ENCODE assay signal across 16 cellular contexts in genomic region chr4:76569695-76570094, GRCh38.
DNase-seq lines count a peak whose midpoint lies in the region; ATAC-seq and TF ChIP-seq lines count a peak whose summit lies in the region.
"Had no signal": no experiment of that assay in that cellular context is flagged by ENCODE, and none has a peak within 500 bp of the region (broad histone marks: within the 10 kb centered on the region; RNA-seq: fewer than 3 reads in every experiment).

No MANE protein-coding gene starts in this region.

- intact Hi-C loops in Calu3 (cut with micrococcal nuclease; ENCODE audit: unreplicated experiment) (no loop called here), PC-9 (cut with micrococcal nuclease; ENCODE audit: unreplicated experiment) (no loop called here)
- intact Hi-C loops in activated CD4-positive, alpha-beta T cell treated with anti-CD3 and anti-CD28 coated beads for 36 hours (cut with DNase I, micrococcal nuclease): no loop called here

- peak overlapping the region; percentile 73 for H3K27ac ChIP-seq in PC-9
- peak overlapping the region; percentile 5 for H3K27ac ChIP-seq in smooth muscle cell (ENCODE audit: low read depth)
- H3K27ac ChIP-seq: heart left ventricle had no signal

- H3K4me3 Mint-ChIP-seq in Calu3 (ENCODE audit: low read depth, unreplicated experiment): peak overlapping the region; percentile 40
- no peak overlapping the region for H3K4me3 Mint-ChIP-seq in activated CD4-positive, alpha-beta T cell treated with anti-CD3 and anti-CD28 coated beads for 36 hours
- H3K4me3 Mint-ChIP-seq in natural killer cell treated with Interleukin-12 subunit alpha and Interleukin-12 subunit beta and Interleukin-15 and Interleukin-18, amount 100 ng/mL, for 72 hours: no peak overlapping the region
- H3K4me3 Mint-ChIP-seq: immature natural killer cell; neural crest cell; stimulated activated memory B cell treated with anti-CD40 and anti-IgM and Interleukin-4, amounts not matched to agents 10 μg/mL and 1 μg/mL and 100 μg/mL, for 72 hours; T-helper 2 cell treated with Interferon-gamma antibody and Interleukin-4, amounts not matched to agents 5 μg/mL and 100 μg/mL, for 36 hours had no signal

- WGBS in smooth muscle cell (ENCODE audit: low lambda C conversion rate): 56% methylated on average over 4 of the region's 4 CpGs

- H3K4me3 ChIP-seq in PC-9 (peak overlapping the region; percentile 30; the same call in 1 of the 2 replicates), smooth muscle cell (no peak overlapping the region)
- H3K4me3 ChIP-seq: GM12878, heart left ventricle had no signal

- H3K4me1 ChIP-seq in PC-9 (replicated peaks; ENCODE audit: insufficient read depth) (peaks cover 37% of the 10 kb centered on the region), smooth muscle cell (ENCODE audit: low read depth) (peaks cover 4% of the 10 kb centered on the region)

- no peaks in the 10 kb centered on the region for H3K27me3 Mint-ChIP-seq in Calu3 (ENCODE audit: unreplicated experiment)
- H3K27me3 Mint-ChIP-seq in activated CD4-positive, alpha-beta T cell treated with anti-CD3 and anti-CD28 coated beads for 36 hours: peaks cover 5% of the 10 kb centered on the region
- peaks cover 18 to 24% of the 10 kb centered on the region in 2 donors for H3K27me3 Mint-ChIP-seq in natural killer cell treated with Interleukin-12 subunit alpha and Interleukin-12 subunit beta and Interleukin-15 and Interleukin-18, amount 100 ng/mL, for 72 hours

- no peaks in the 10 kb centered on the region for H3K36me3 Mint-ChIP-seq in Calu3 (ENCODE audit: insufficient read depth, unreplicated experiment)
- H3K36me3 Mint-ChIP-seq in activated CD4-positive, alpha-beta T cell treated with anti-CD3 and anti-CD28 coated beads for 36 hours (ENCODE audit: low read depth): no peaks in the 10 kb centered on the region
- no peaks in the 10 kb centered on the region for H3K36me3 Mint-ChIP-seq in natural killer cell treated with Interleukin-12 subunit alpha and Interleukin-12 subunit beta and Interleukin-15 and Interleukin-18, amount 100 ng/mL, for 72 hours
- H3K36me3 Mint-ChIP-seq: immature natural killer cell; stimulated activated memory B cell treated with anti-CD40 and anti-IgM and Interleukin-4, amounts not matched to agents 10 μg/mL and 1 μg/mL and 100 μg/mL, for 72 hours had no signal

- H2AFZ ChIP-seq in PC-9: no peak overlapping the region
- no peak overlapping the region for H2AFZ ChIP-seq in smooth muscle cell (ENCODE audit: low read depth)

- peak overlapping the region; percentile 68 for H3K4me2 ChIP-seq in PC-9
- no peak overlapping the region for H3K4me2 ChIP-seq in smooth muscle cell

- H3K27me3 ChIP-seq in PC-9 (ENCODE audit: insufficient read depth, low read depth): no peaks in the 10 kb centered on the region
- H3K27me3 ChIP-seq in smooth muscle cell (ENCODE audit: low read depth): no peaks in the 10 kb centered on the region
- H3K27me3 ChIP-seq: heart left ventricle had no signal

- H3K36me3 ChIP-seq in PC-9 (ENCODE audit: low read depth): no peaks in the 10 kb centered on the region
- H3K36me3 ChIP-seq in smooth muscle cell (ENCODE audit: low read depth): no peaks in the 10 kb centered on the region
- H3K36me3 ChIP-seq: heart left ventricle had no signal

- no peaks in the 10 kb centered on the region for H3K9me3 ChIP-seq in PC-9 (ENCODE audit: insufficient read depth, low read depth)
- no peaks in the 10 kb centered on the region for H3K9me3 ChIP-seq in smooth muscle cell (replicated peaks; ENCODE audit: low read depth)
- H3K9me3 ChIP-seq: heart left ventricle had no signal

- H3K27ac Mint-ChIP-seq in Calu3 (ENCODE audit: unreplicated experiment): peak overlapping the region; percentile 28
- no peak overlapping the region for H3K27ac Mint-ChIP-seq in activated CD4-positive, alpha-beta T cell treated with anti-CD3 and anti-CD28 coated beads for 36 hours
- H3K27ac Mint-ChIP-seq in natural killer cell treated with Interleukin-12 subunit alpha and Interleukin-12 subunit beta and Interleukin-15 and Interleukin-18, amount 100 ng/mL, for 72 hours: no peak overlapping the region
- H3K27ac Mint-ChIP-seq: immature natural killer cell; stimulated activated memory B cell treated with anti-CD40 and anti-IgM and Interleukin-4, amounts not matched to agents 10 μg/mL and 1 μg/mL and 100 μg/mL, for 72 hours; T-helper 2 cell treated with Interferon-gamma antibody and Interleukin-4, amounts not matched to agents 5 μg/mL and 100 μg/mL, for 36 hours had no signal

- H3F3A ChIP-seq in PC-9 (ENCODE audit: insufficient read depth, low read depth) (peaks cover 21% of the 10 kb centered on the region), smooth muscle cell (ENCODE audit: low read depth) (no peaks in the 10 kb centered on the region)

- CTCF ChIA-PET in Calu3 (lab: Charles Lee): interaction anchor here (0.7 to 1.0 kb wide), 2 partner anchors 18 to 1018 kb away, joined by 3 to 4 read pairs; no protein-coding TSS in a partner anchor
- CTCF ChIA-PET in PC-9 (lab: Charles Lee): interaction anchor here (0.7 kb wide), 1 partner anchor 250 kb away, joined by 3 read pairs; no protein-coding TSS in a partner anchor
- CTCF ChIA-PET in activated CD4-positive, alpha-beta T cell treated with anti-CD3 and anti-CD28 coated beads for 36 hours (lab: Charles Lee): no interaction called here

- no peaks in the 10 kb centered on the region for H4K20me1 ChIP-seq in PC-9 (ENCODE audit: insufficient read depth)
- no peaks in the 10 kb centered on the region for H4K20me1 ChIP-seq in smooth muscle cell (ENCODE audit: low read depth)

- BruUV-seq in Calu3 (replicated peaks; lab: Mats Ljungman, UMichigan): no TSS peak
- no TSS peak for BruUV-seq in PC-9 (replicated peaks; lab: Mats Ljungman, UMichigan)

- no peaks in the 10 kb centered on the region for H3K9me3 Mint-ChIP-seq in Calu3 (ENCODE audit: low read depth, unreplicated experiment)
- no peaks in the 10 kb centered on the region for H3K9me3 Mint-ChIP-seq in activated CD4-positive, alpha-beta T cell treated with anti-CD3 and anti-CD28 coated beads for 36 hours (ENCODE audit: low read depth)
- H3K9me3 Mint-ChIP-seq in natural killer cell treated with Interleukin-12 subunit alpha and Interleukin-12 subunit beta and Interleukin-15 and Interleukin-18, amount 100 ng/mL, for 72 hours: no peaks in the 10 kb centered on the region
- H3K9me3 Mint-ChIP-seq: neural crest cell; stimulated activated memory B cell treated with anti-CD40 and anti-IgM and Interleukin-4, amounts not matched to agents 10 μg/mL and 1 μg/mL and 100 μg/mL, for 72 hours; T-helper 2 cell treated with Interferon-gamma antibody and Interleukin-4, amounts not matched to agents 5 μg/mL and 100 μg/mL, for 36 hours had no signal

- peaks cover 50% of the 10 kb centered on the region for H3K4me1 Mint-ChIP-seq in Calu3 (ENCODE audit: low read depth, unreplicated experiment)
- H3K4me1 Mint-ChIP-seq in activated CD4-positive, alpha-beta T cell treated with anti-CD3 and anti-CD28 coated beads for 36 hours: no peaks in the 10 kb centered on the region
- no peaks in the 10 kb centered on the region for H3K4me1 Mint-ChIP-seq in natural killer cell treated with Interleukin-12 subunit alpha and Interleukin-12 subunit beta and Interleukin-15 and Interleukin-18, amount 100 ng/mL, for 72 hours (ENCODE audit: low read depth in 2 of 2)
- H3K4me1 Mint-ChIP-seq: immature natural killer cell; stimulated activated memory B cell treated with anti-CD40 and anti-IgM and Interleukin-4, amounts not matched to agents 10 μg/mL and 1 μg/mL and 100 μg/mL, for 72 hours had no signal

- TF ChIP-seq CTCF in Calu3 (IDR thresholded peaks at IDR 0.05; ENCODE audit: unreplicated experiment): no peak
- no peak for TF ChIP-seq CTCF in PC-9 (conservative IDR thresholded peaks at IDR 0.05)
- TF ChIP-seq CTCF in smooth muscle cell (IDR thresholded peaks at IDR 0.05; ENCODE audit: borderline replicate concordance, insufficient read depth, poor library complexity, severe bottlenecking): no peak

- H3K79me2 ChIP-seq in PC-9 (ENCODE audit: low read depth) (no peaks in the 10 kb centered on the region), smooth muscle cell (ENCODE audit: low read depth) (no peaks in the 10 kb centered on the region)

- H3K9me2 ChIP-seq in PC-9 (ENCODE audit: insufficient read depth): no peaks in the 10 kb centered on the region

- DNase-seq in Calu3 (no peak), PC-9 (no peak), kidney tubule cell (ENCODE audit: low spot score) (peak; percentile 68), smooth muscle cell (lab: John Stamatoyannopoulos, UW; ENCODE audit: unreplicated experiment) (no peak), NCI-H1105 (lab: John Stamatoyannopoulos, UW) (no peak)
- no peak for DNase-seq in activated CD4-positive, alpha-beta T cell treated with anti-CD3 and anti-CD28 coated beads for 36 hours
- DNase-seq in natural killer cell treated with Interleukin-12 subunit alpha and Interleukin-12 subunit beta and Interleukin-15 and Interleukin-18, amount 100 ng/mL, for 72 hours (ENCODE audit: low spot score): no peak
- DNase-seq: GF-D8; heart left ventricle; immature natural killer cell; NCI-H1092 treated with DMSO at 0.1 percent for 48 hours; stimulated activated CD4-positive, alpha-beta T cell treated with anti-CD3 and anti-CD28 coated beads, Interleukin-15, amount 100 ng/mL, for 24 hours had no signal

- H3K9ac ChIP-seq in smooth muscle cell (ENCODE audit: low read depth): no peak overlapping the region

- ATAC-seq in activated CD4-positive, alpha-beta T cell treated with anti-CD3 and anti-CD28 coated beads for 36 hours: no peak
- ATAC-seq in natural killer cell treated with Interleukin-12 subunit alpha and Interleukin-12 subunit beta and Interleukin-15 and Interleukin-18, amount 100 ng/mL, for 72 hours: no peak

- POLR2A ChIA-PET in PC-9 (lab: Charles Lee; ENCODE audit: unreplicated experiment): interaction anchor here (0.5 to 1.0 kb wide), 3 partner anchors 19 to 119 kb away, joined by 4 to 8 read pairs (median 4); no protein-coding TSS in a partner anchor
- POLR2A ChIA-PET in activated CD4-positive, alpha-beta T cell treated with anti-CD3 and anti-CD28 coated beads for 36 hours (lab: Charles Lee): no interaction called here
